11 cellular contexts compared by ENCODE assay signal in the genomic region with DNA sequence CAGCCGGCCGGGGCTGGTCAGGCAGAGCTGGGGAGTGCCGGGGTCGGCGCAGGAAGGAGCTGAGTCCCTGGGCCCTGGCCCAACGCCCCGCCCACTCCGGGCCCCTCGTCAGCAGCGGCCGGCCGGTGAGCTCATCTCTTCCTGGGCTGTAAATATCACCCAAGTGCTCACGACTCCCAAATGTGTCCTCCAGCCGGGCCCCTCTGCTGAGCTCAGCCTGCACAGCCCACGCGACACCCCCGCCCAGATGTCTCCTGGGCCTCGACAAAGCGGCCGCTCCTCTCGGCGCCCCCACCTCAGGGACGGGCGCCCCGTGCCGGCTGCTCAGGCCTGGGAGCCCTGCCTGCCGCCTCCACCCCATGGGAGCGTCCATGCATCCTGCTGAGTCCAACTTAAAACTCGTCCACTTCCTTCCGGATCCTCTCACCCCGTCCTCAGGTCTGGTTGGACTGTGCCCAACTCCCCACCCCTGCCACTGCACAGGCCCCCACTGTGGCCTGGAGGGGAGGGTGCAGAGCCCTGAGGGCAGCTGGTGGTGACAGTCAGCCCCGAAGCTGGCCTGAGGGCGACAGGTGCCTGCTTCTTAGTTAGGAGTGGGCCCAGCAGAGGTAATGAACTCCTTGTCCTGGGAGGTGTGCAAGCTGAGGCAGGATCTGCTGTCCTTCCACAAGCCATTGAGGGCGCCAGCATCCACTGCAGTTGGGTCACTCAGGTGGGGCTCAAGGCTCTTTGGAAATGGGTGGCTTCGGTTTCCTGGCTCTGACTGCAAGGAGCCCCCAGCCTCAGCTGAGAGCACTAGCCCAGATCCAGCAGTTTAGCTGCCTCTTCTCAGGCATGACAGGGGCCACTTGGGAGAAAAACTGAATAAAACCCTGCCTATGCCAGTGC. TPM values are rescaled to one million over a fixed set of nuclear protein-coding genes. Genes with fewer than 3 reads are reported as not detected.
DNase-seq lines count a peak whose midpoint lies in the region; ATAC-seq and TF ChIP-seq lines count a peak whose summit lies in the region.
"Had no signal": no experiment of that assay in that cellular context is flagged by ENCODE, and none has a peak within 500 bp of the region (broad histone marks: within the 10 kb centered on the region; RNA-seq: fewer than 3 reads in every experiment).

No MANE protein-coding gene starts in this region.

- peaks cover 42% of the 10 kb centered on the region for H3K4me1 Mint-ChIP-seq in CD8-positive, alpha-beta T cell (ENCODE audit: low read depth)
- H3K4me1 Mint-ChIP-seq in endodermal cell, result peaks cover 14% of the 10 kb centered on the region

- peak; percentile 5 for ATAC-seq in CD8-positive, alpha-beta T cell
- ATAC-seq in GM18505 (IDR thresholded peaks at IDR 0.05; ENCODE audit: unreplicated experiment) (no peak), GM19395 (IDR thresholded peaks at IDR 0.05; ENCODE audit: unreplicated experiment) (no peak)

- H3K27ac ChIP-seq in CD8-positive, alpha-beta T cell (ENCODE audit: low read depth, low read length), result peak overlapping the region; percentile 35
- H3K27ac ChIP-seq in endodermal cell (ENCODE audit: low read depth, low read length) (peak overlapping the region; percentile 95), osteoblast (ENCODE audit: low read depth, low read length) (no peak overlapping the region)

- peak overlapping the region; percentile 47 for H2AFZ ChIP-seq in osteoblast (ENCODE audit: low read length)

- CTCF ChIA-PET in CD8-positive, alpha-beta T cell (lab: Charles Lee), result interaction anchor here (1.0 to 2.1 kb wide), 5 partner anchors 10 to 88 kb away, joined by 3 to 17 read pairs (median 4); no protein-coding TSS in a partner anchor

- intact Hi-C loops in CD8-positive, alpha-beta T cell (cut with DNase I, micrococcal nuclease), result no loop called here

- peak in 3 of 7 experiments; percentile 26 to 46 (median 26) for DNase-seq in CD8-positive, alpha-beta T cell
- DNase-seq in NCI-H524 (lab: John Stamatoyannopoulos, UW) (peak; percentile 81 to 87), endodermal cell (peak; percentile 67), osteoblast (ENCODE audit: insufficient read length, low spot score, missing footprints) (peak; percentile 96), NCI-H526 treated with DMSO at 0.1 percent for 48 hours (lab: John Stamatoyannopoulos, UW) (no peak), AML-193 (lab: John Stamatoyannopoulos, UW) (no peak)

- peak overlapping the region; percentile 35 for H3K4me3 Mint-ChIP-seq in CD8-positive, alpha-beta T cell
- H3K4me3 Mint-ChIP-seq in endodermal cell, result no peak overlapping the region
- H3K4me3 Mint-ChIP-seq: dendritic cell treated with granulocyte-macrophage colony-stimulating factor and Interleukin-4, amounts not matched to agents 40 ng/mL and 50 ng/mL, for 4 days; H9 had no signal

- H3K36me3 ChIP-seq in CD8-positive, alpha-beta T cell (ENCODE audit: insufficient read depth, low read length), result no peaks in the 10 kb centered on the region
- H3K36me3 ChIP-seq in endodermal cell (ENCODE audit: control insufficient read depth, insufficient read depth, low read length), result peaks cover 4% of the 10 kb centered on the region
- H3K36me3 ChIP-seq in osteoblast (ENCODE audit: insufficient read depth, low read length), result no peaks in the 10 kb centered on the region

- no peak overlapping the region for H3K9ac ChIP-seq in endodermal cell (ENCODE audit: extremely low read depth, low read length, poor library complexity, severe bottlenecking)

- no peaks in the 10 kb centered on the region for H3K36me3 Mint-ChIP-seq in CD8-positive, alpha-beta T cell
- peaks cover 3% of the 10 kb centered on the region for H3K36me3 Mint-ChIP-seq in endodermal cell (ENCODE audit: low read depth)
- H3K36me3 Mint-ChIP-seq: naive B cell had no signal

- no peak for TF ChIP-seq POLR2A in GM18505 (IDR thresholded peaks at IDR 0.05; ENCODE audit: borderline replicate concordance, extremely low read depth, insufficient read depth, insufficient read length)

- no peaks in the 10 kb centered on the region for H3K27me3 ChIP-seq in CD8-positive, alpha-beta T cell (ENCODE audit: insufficient read depth, low read length)
- H3K27me3 ChIP-seq in endodermal cell (ENCODE audit: control insufficient read depth, insufficient read depth, low read length, poor library complexity, severe bottlenecking) (no peaks in the 10 kb centered on the region), osteoblast (ENCODE audit: insufficient read depth, low read length) (peaks cover 5% of the 10 kb centered on the region)

- no peaks in the 10 kb centered on the region for H3K79me2 ChIP-seq in osteoblast (ENCODE audit: insufficient read depth, low read length)

- H3K4me3 ChIP-seq in CD8-positive, alpha-beta T cell (ENCODE audit: low read depth, low read length), result no peak overlapping the region
- H3K4me3 ChIP-seq in endodermal cell (ENCODE audit: low read length) (no peak overlapping the region), osteoblast (ENCODE audit: insufficient read depth, low read length) (no peak overlapping the region)

- H3K4me2 ChIP-seq in osteoblast (ENCODE audit: insufficient read depth, low read length), result peak overlapping the region; percentile 18

- H3K27ac Mint-ChIP-seq in CD8-positive, alpha-beta T cell, result peak overlapping the region; percentile 87
- no peak overlapping the region for H3K27ac Mint-ChIP-seq in endodermal cell
- H3K27ac Mint-ChIP-seq: dendritic cell treated with granulocyte-macrophage colony-stimulating factor and Interleukin-4, amounts not matched to agents 40 ng/mL and 50 ng/mL, for 4 days had no signal

- no peaks in the 10 kb centered on the region for H4K20me1 ChIP-seq in osteoblast (ENCODE audit: insufficient read depth, low read length)

- POLR2A ChIA-PET in CD8-positive, alpha-beta T cell (lab: Charles Lee), result interaction anchor here (0.7 to 3.3 kb wide), 5 partner anchors 7 to 122 kb away, joined by 3 to 12 read pairs (median 3); partner anchors contain the start of gene TRMT2A

- H3K9me3 Mint-ChIP-seq in CD8-positive, alpha-beta T cell, result no peaks in the 10 kb centered on the region
- H3K9me3 Mint-ChIP-seq in endodermal cell, result no peaks in the 10 kb centered on the region
- H3K9me3 Mint-ChIP-seq: dendritic cell treated with granulocyte-macrophage colony-stimulating factor and Interleukin-4, amounts not matched to agents 40 ng/mL and 50 ng/mL, for 4 days; H9; naive B cell had no signal

- H3K4me1 ChIP-seq in CD8-positive, alpha-beta T cell (ENCODE audit: insufficient read depth, low read length), result peaks cover 77% of the 10 kb centered on the region
- H3K4me1 ChIP-seq in endodermal cell (ENCODE audit: control insufficient read depth, insufficient read depth, low read length) (peaks cover 12% of the 10 kb centered on the region), osteoblast (ENCODE audit: insufficient read depth, low read length) (peaks cover 8% of the 10 kb centered on the region)

- no peaks in the 10 kb centered on the region for H3K27me3 Mint-ChIP-seq in CD8-positive, alpha-beta T cell (ENCODE audit: low read depth)
- H3K27me3 Mint-ChIP-seq in endodermal cell (ENCODE audit: insufficient read depth), result no peaks in the 10 kb centered on the region
- H3K27me3 Mint-ChIP-seq: dendritic cell treated with granulocyte-macrophage colony-stimulating factor and Interleukin-4, amounts not matched to agents 40 ng/mL and 50 ng/mL, for 4 days had no signal

- H3K9me3 ChIP-seq in CD8-positive, alpha-beta T cell (ENCODE audit: low read length), result no peaks in the 10 kb centered on the region
- H3K9me3 ChIP-seq in endodermal cell (ENCODE audit: control insufficient read depth, low read length) (no peaks in the 10 kb centered on the region), osteoblast (ENCODE audit: low read depth, low read length) (no peaks in the 10 kb centered on the region)

- 87 to 88% methylated on average over 15 to 35 of the region's 35 CpGs for WGBS in endodermal cell (ENCODE audit: insufficient coverage in 1 of 2, insufficient read length in 1 of 2), 2 experiments

- no peak for TF ChIP-seq CTCF in CD8-positive, alpha-beta T cell (IDR thresholded peaks at IDR 0.05)
- TF ChIP-seq CTCF in endodermal cell (conservative IDR thresholded peaks at IDR 0.05) (no peak), osteoblast (IDR thresholded peaks at IDR 0.05; ENCODE audit: extremely low read depth, low read depth, low read length) (no peak)

RNA-seq across cellular contexts. Expression of gene RTN4R, which starts 28.8 kb away (rescaled TPM):
- total RNA-seq in CD8-positive, alpha-beta T cell, result 1 to 10 TPM; 1.1 to 1.2 TPM
- total RNA-seq in endodermal cell (10 to 100 TPM; 12.8 to 17.7 TPM), osteoblast (under 0.01 and 0.29 TPM in 2 replicates)
- polyA plus RNA-seq in endodermal cell (2013, experiment 1 of 2), result 28.2 TPM
- polyA plus RNA-seq in endodermal cell (2013, experiment 2 of 2), result 24.1 TPM

Comparison
In these comparisons a context has a peak if more than half of its experiments do, and no peak if none do; other contexts are left out.
1. DNase-seq: peak in NCI-H524 (2 of 2), endodermal cell (single experiment) and osteoblast (single experiment); none in NCI-H526 treated with DMSO at 0.1 percent for 48 hours (single experiment) and AML-193 (0 of 2).
2. RNA of gene RTN4R, which starts 28.8 kb away (total RNA-seq): 12.8 to 17.7 TPM in endodermal cell; 1.1 to 1.2 TPM in CD8-positive, alpha-beta T cell and under 0.01 to 0.29 TPM in osteoblast; every median in the first group is over 4 times any median in the second.